In the genomic region with DNA sequence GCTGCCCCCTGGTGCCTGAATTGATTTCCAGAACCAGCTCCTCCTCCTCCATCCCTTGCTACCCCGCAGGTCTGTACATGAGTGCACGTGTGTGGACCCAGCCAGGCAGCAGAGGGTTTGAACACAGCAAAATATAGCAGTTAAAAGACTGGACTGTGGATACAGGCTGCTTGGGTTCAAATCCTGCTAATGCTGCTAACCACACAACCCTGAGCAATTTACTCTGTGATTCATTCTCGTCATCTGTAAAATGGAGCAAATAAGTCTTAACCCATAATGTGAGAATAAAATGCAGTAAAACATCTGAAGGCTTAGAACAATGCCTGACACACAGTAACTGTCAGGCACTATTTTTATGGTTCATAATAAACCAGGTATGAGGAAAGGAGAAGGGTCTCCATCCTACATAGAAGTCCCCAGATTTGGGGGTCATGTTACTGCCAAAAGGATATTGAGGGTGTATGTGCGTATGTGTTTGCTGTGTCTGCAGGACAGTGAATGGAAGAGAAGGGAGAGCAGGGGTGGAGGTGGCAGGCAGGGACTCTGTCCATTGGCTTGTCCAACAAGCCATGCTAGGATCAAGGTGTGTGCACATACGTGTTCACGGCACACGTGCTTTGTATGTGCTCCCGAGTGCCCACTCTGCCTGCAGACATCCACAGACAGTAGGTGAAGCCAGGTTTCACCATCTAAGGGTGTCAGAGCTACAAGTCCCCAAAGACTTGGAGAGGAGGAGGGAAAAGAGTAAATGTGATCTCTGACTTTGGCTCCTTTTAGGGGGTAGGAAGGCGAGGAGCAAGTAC, we compare ENCODE assay signal across 1 cellular context.
TF ChIP-seq lines count a peak whose summit lies in the region.

No MANE protein-coding gene starts in this region.

TF ChIP-seq in H1, 55 proteins besides CTCF, POLR2A, EP300 and RAD21:
- TF ChIP-seq BACH1 (IDR thresholded peaks at IDR 0.05; ENCODE audit: low read length) (no peak), SIN3A (conservative IDR thresholded peaks at IDR 0.05 in 1 of 2, IDR thresholded peaks at IDR 0.05 in 1 of 2; ENCODE audit: low read depth in 1 of 2, low read length in 2 of 2) (0 out of 4 replicates have a peak, but pooled peaks of 1 of the 2 experiments have one; percentile 6), JUND (IDR thresholded peaks at IDR 0.05; ENCODE audit: low read length) (0 out of 2 replicates have a peak, but pooled peaks have one; percentile 1), TEAD4 (IDR thresholded peaks at IDR 0.05; ENCODE audit: low read depth, low read length) (no peak), CHD1 (IDR thresholded peaks at IDR 0.05; ENCODE audit: low read depth, low read length) (no peak), BCL11A (IDR thresholded peaks at IDR 0.05; ENCODE audit: low read depth in 2 of 2, low read length in 2 of 2) (no peak), NANOG (IDR thresholded peaks at IDR 0.05; ENCODE audit: insufficient read depth, low read depth, low read length, poor library complexity, severe bottlenecking) (no peak), HDAC2 (IDR thresholded peaks at IDR 0.05; ENCODE audit: borderline replicate concordance in 1 of 2, low read depth in 2 of 2, low read length in 2 of 2) (no peak), CTBP2 (IDR thresholded peaks at IDR 0.05; ENCODE audit: borderline replicate concordance, insufficient read depth, insufficient read length, low read length) (no peak), JUN (IDR thresholded peaks at IDR 0.05; ENCODE audit: low read depth, low read length) (no peak), ASH2L (IDR thresholded peaks at IDR 0.05; ENCODE audit: low read length) (no peak), YY1 (IDR thresholded peaks at IDR 0.05; ENCODE audit: low read depth, low read length) (no peak)
- TF ChIP-seq, protein P1, sequence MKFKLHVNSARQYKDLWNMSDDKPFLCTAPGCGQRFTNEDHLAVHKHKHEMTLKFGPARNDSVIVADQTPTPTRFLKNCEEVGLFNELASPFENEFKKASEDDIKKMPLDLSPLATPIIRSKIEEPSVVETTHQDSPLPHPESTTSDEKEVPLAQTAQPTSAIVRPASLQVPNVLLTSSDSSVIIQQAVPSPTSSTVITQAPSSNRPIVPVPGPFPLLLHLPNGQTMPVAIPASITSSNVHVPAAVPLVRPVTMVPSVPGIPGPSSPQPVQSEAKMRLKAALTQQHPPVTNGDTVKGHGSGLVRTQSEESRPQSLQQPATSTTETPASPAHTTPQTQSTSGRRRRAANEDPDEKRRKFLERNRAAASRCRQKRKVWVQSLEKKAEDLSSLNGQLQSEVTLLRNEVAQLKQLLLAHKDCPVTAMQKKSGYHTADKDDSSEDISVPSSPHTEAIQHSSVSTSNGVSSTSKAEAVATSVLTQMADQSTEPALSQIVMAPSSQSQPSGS (IDR thresholded peaks at IDR 0.05; ENCODE audit: low read length) = no peak
- TF ChIP-seq, protein P2, sequence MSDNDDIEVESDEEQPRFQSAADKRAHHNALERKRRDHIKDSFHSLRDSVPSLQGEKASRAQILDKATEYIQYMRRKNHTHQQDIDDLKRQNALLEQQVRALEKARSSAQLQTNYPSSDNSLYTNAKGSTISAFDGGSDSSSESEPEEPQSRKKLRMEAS (IDR thresholded peaks at IDR 0.05) = peak; percentile 6; the same call in 1 of the 2 replicates
TF ChIP-seq in H1: peak in this region for 3.
